ENCODE assay signal across 8 cellular contexts in the genomic region with DNA sequence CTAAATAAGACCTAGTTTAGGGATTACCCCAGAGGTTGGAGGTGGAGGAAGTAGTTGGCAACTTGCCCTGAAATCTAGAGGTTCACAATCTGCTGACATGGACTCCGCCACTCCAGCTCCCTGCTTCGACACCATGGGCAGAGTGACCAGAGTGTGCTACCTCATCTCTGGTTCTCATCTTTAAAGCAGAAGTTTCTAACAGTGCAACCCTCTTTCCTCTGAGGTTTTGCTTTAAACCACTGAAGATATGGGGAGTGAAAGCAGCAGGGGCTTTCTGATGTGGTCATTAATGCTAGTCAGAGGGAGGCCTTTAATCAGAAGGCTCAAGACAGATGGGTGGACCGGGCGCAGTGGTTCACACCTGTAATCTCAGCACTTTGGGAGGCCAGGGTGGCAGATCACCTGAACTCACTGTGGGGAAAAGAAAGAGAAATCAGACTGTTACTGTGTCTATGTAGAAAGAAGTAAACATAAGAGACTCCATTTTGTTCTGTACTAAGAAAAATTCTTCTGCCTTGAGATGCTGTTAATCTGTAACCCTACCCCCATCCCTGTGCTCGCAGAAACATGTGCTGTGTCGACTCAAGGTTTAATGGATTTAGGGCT.
A peak's percentile ranks its signal among the peaks of the same experiment; 100 is the strongest.
DNase-seq lines count a peak whose midpoint lies in the region; ATAC-seq and TF ChIP-seq lines count a peak whose summit lies in the region.
"Not testable (repeated sequence)": the region's sequence is repeated elsewhere in the genome, so short reads cannot be mapped to it uniquely, and the experiment has no call there.

No MANE protein-coding gene starts in this region.

- H2BK120ac ChIP-seq in trophoblast cell (ENCODE audit: insufficient read depth, low read length, poor library complexity), result peak overlapping the region; percentile 1

- H2AFZ ChIP-seq in hepatocyte, result peak overlapping the region; percentile 27
- H2AFZ ChIP-seq in trophoblast cell (ENCODE audit: insufficient read depth, low read length, poor library complexity), result not testable (repeated sequence)

- H3K9me3 ChIP-seq in BLaER1; hepatocyte (ENCODE audit: low read depth); trophoblast cell (ENCODE audit: insufficient read depth, low read depth, low read length): not testable (repeated sequence)

- H2AK5ac ChIP-seq in trophoblast cell (ENCODE audit: low read length), result not testable (repeated sequence)

- not testable (repeated sequence) for TF ChIP-seq CTCF in HFFc6 (IDR thresholded peaks at IDR 0.05); hepatocyte (IDR thresholded peaks at IDR 0.05; ENCODE audit: poor library complexity)

- H4K8ac ChIP-seq in trophoblast cell (ENCODE audit: low read depth, low read length), result not testable (repeated sequence)

- H3K27ac ChIP-seq in BLaER1 (peak overlapping the region; percentile 79; the same call in 1 of the 2 replicates), hepatocyte (peak overlapping the region; percentile 91), trophoblast cell (ENCODE audit: low read depth, low read length) (peak overlapping the region; percentile 74)

- not testable (repeated sequence) for H3K27me3 ChIP-seq in BLaER1; hepatocyte; trophoblast cell (ENCODE audit: insufficient read depth, low read length)

- not testable (repeated sequence) for H4K12ac ChIP-seq in trophoblast cell (ENCODE audit: low read depth, low read length)

- not testable (repeated sequence) for H3K9ac ChIP-seq in BLaER1; trophoblast cell (ENCODE audit: low read length)

- H3K79me1 ChIP-seq in trophoblast cell (ENCODE audit: low read length), result not testable (repeated sequence)

- H3K4me3 Mint-ChIP-seq in HFFc6, result not testable (repeated sequence)
- peak overlapping the region; percentile 23 for H3K4me3 Mint-ChIP-seq in activated T-cell treated with anti-CD3 and anti-CD28 coated beads, Interleukin-2, amount 50 U/mL, for 24 hours

- H3K23ac ChIP-seq in trophoblast cell (ENCODE audit: low read length), result not testable (repeated sequence)

- H3K4me3 ChIP-seq in BLaER1; hepatocyte; trophoblast cell (ENCODE audit: low read depth, low read length): not testable (repeated sequence)

- H2BK5ac ChIP-seq in trophoblast cell (ENCODE audit: low read depth, low read length, poor library complexity), result peak overlapping the region; percentile 18

- H3K9me3 Mint-ChIP-seq in HFFc6; activated T-cell treated with anti-CD3 and anti-CD28 coated beads, Interleukin-2, amount 50 U/mL, for 24 hours: not testable (repeated sequence)

- H3K4me2 ChIP-seq in BLaER1 (peak overlapping the region; percentile 66), hepatocyte (peak overlapping the region; percentile 15)
- H3K4me2 ChIP-seq in trophoblast cell (ENCODE audit: low read length), result not testable (repeated sequence)

- not testable (repeated sequence) for H3K4ac ChIP-seq in trophoblast cell (ENCODE audit: low read depth, low read length)

- H3K14ac ChIP-seq in trophoblast cell (ENCODE audit: low read length), result not testable (repeated sequence)

- 47% methylated on average over 6 of the region's 6 CpGs for WGBS in hepatocyte (ENCODE audit: low lambda C conversion rate, missing lambda C conversion rate)
- no CpG with 5 or more reads among the region's 6 CpGs for WGBS in trophoblast cell (ENCODE audit: extremely low coverage, insufficient coverage, insufficient read length)

- H3K36me3 Mint-ChIP-seq in HFFc6 (ENCODE audit: low read depth); activated T-cell treated with anti-CD3 and anti-CD28 coated beads, Interleukin-2, amount 50 U/mL, for 24 hours (ENCODE audit: low read depth): not testable (repeated sequence)

- peak overlapping the region; percentile 38 for H3K27ac Mint-ChIP-seq in HFFc6
- peak overlapping the region; percentile 78 for H3K27ac Mint-ChIP-seq in activated T-cell treated with anti-CD3 and anti-CD28 coated beads, Interleukin-2, amount 50 U/mL, for 24 hours

- DNase-seq in HFFc6; hepatocyte (ENCODE audit: low spot score); trophoblast cell: not testable (repeated sequence)
- DNase-seq in NOMO-1 treated with DMSO at 0.1 percent for 48 hours (lab: John Stamatoyannopoulos, UW; ENCODE audit: unreplicated experiment), result peak; percentile 59
- peak; percentile 47 for DNase-seq in activated T-cell treated with anti-CD3 and anti-CD28 coated beads, Interleukin-2, amount 50 U/mL, for 24 hours

- ATAC-seq in GM19023 (IDR thresholded peaks at IDR 0.05; ENCODE audit: unreplicated experiment), result peak; percentile 81
- peak; percentile 67 for ATAC-seq in HG03354 (IDR thresholded peaks at IDR 0.05; ENCODE audit: poor library complexity, severe bottlenecking, unreplicated experiment)

- peak overlapping the region; percentile 79 for H4K91ac ChIP-seq in trophoblast cell (ENCODE audit: low read depth, low read length)

- H4K20me1 ChIP-seq in BLaER1; hepatocyte (ENCODE audit: insufficient read depth, poor library complexity, severe bottlenecking): not testable (repeated sequence)

- H3K36me3 ChIP-seq in BLaER1; hepatocyte (replicated peaks; ENCODE audit: insufficient read depth, low read depth); trophoblast cell (ENCODE audit: control insufficient read depth in 1 of 2, insufficient read depth in 2 of 2, low read length in 2 of 2): not testable (repeated sequence)

- not testable (repeated sequence) for H3K79me2 ChIP-seq in hepatocyte; trophoblast cell (ENCODE audit: control insufficient read depth, insufficient read depth, low read length, poor library complexity)

- H3K9me2 ChIP-seq in hepatocyte (replicated peaks; ENCODE audit: insufficient read depth), result not testable (repeated sequence)

- not testable (repeated sequence) for H2BK12ac ChIP-seq in trophoblast cell (ENCODE audit: low read length)

- H3K4me1 ChIP-seq in BLaER1 (peaks cover 86% of the 10 kb centered on the region), hepatocyte (ENCODE audit: insufficient read depth) (peaks cover 31% of the 10 kb centered on the region)
- not testable (repeated sequence) for H3K4me1 ChIP-seq in trophoblast cell (ENCODE audit: control insufficient read depth in 1 of 2, insufficient read depth in 2 of 2, low read length in 2 of 2)

- H3K27me3 Mint-ChIP-seq in HFFc6 (ENCODE audit: insufficient read depth); activated T-cell treated with anti-CD3 and anti-CD28 coated beads, Interleukin-2, amount 50 U/mL, for 24 hours: not testable (repeated sequence)

- H3K18ac ChIP-seq in trophoblast cell (ENCODE audit: low read length), result not testable (repeated sequence)

- peaks cover 22% of the 10 kb centered on the region for H3K4me1 Mint-ChIP-seq in HFFc6 (ENCODE audit: low read depth)
- H3K4me1 Mint-ChIP-seq in activated T-cell treated with anti-CD3 and anti-CD28 coated beads, Interleukin-2, amount 50 U/mL, for 24 hours (ENCODE audit: low read depth), result peaks cover 78% of the 10 kb centered on the region
